ENCODE assay signal across 20 cellular contexts in the genomic region with DNA sequence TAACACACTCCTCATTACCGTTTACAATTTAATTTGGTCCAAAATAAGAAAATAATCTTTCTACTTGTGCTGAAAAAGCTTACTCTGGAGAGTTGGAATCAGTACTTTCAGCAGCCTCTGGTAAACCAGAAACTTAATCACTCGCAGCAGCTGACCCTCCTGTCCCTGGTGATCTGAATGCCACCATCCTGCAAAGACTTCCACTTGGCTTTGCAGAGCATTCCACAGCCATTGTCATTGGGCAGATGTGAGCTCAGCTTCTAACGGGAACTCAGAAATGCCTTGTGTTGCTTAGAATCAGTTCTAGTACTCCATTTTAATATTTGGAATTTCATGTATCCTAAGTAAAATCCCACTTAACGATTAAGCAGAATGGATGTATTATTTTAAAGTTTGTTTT.
"Had no signal": no experiment of that assay in that cellular context is flagged by ENCODE, and none has a peak within 500 bp of the region (broad histone marks: within the 10 kb centered on the region; RNA-seq: fewer than 3 reads in every experiment).

No MANE protein-coding gene starts in this region.

- H3K4me3 Mint-ChIP-seq: natural killer cell, neural crest cell had no signal

- H3K27ac ChIP-seq: gastrocnemius medialis, heart right ventricle, sigmoid colon, stomach, thoracic aorta had no signal

- ATAC-seq: esophagus mucosa, gastrocnemius medialis, heart right ventricle, left colon, left ventricle myocardium superior, natural killer cell had no signal

- H3K4me1 Mint-ChIP-seq: natural killer cell, neural crest cell had no signal

- H3K27me3 ChIP-seq: gastrocnemius medialis, sigmoid colon had no signal

- H3K36me3 ChIP-seq: gastrocnemius medialis, heart right ventricle, sigmoid colon, stomach, thoracic aorta had no signal

- H3K4me1 ChIP-seq: gastrocnemius medialis, heart right ventricle, sigmoid colon, stomach had no signal

- H3K9me3 ChIP-seq: gastrocnemius medialis, heart right ventricle, sigmoid colon, stomach, thoracic aorta had no signal

- H3K4me3 ChIP-seq: gastrocnemius medialis, heart right ventricle, lung, sigmoid colon, stomach, thoracic aorta had no signal

- H3K9me3 Mint-ChIP-seq: natural killer cell, neural crest cell had no signal

- DNase-seq: effector memory CD4-positive, alpha-beta T cell; gastrocnemius medialis; heart right ventricle; hypothalamus; left colon; left ventricle myocardium superior; mesenchymal stem cell; natural killer cell; posterior cingulate gyrus; sigmoid colon; small intestine; stimulated activated CD4-positive, alpha-beta T cell treated with anti-CD3 and anti-CD28 coated beads, Interleukin-12 subunit alpha, Interleukin-12 subunit beta, amount 100 ng/mL, for 4 hours; stimulated activated naive CD4-positive, alpha-beta T cell; stomach; substantia nigra; trophoblast cell had no signal

- H3K27ac Mint-ChIP-seq: natural killer cell had no signal

- H3K36me3 Mint-ChIP-seq: natural killer cell had no signal
